ENCODE assay signal across 8 cellular contexts in the genomic region with DNA sequence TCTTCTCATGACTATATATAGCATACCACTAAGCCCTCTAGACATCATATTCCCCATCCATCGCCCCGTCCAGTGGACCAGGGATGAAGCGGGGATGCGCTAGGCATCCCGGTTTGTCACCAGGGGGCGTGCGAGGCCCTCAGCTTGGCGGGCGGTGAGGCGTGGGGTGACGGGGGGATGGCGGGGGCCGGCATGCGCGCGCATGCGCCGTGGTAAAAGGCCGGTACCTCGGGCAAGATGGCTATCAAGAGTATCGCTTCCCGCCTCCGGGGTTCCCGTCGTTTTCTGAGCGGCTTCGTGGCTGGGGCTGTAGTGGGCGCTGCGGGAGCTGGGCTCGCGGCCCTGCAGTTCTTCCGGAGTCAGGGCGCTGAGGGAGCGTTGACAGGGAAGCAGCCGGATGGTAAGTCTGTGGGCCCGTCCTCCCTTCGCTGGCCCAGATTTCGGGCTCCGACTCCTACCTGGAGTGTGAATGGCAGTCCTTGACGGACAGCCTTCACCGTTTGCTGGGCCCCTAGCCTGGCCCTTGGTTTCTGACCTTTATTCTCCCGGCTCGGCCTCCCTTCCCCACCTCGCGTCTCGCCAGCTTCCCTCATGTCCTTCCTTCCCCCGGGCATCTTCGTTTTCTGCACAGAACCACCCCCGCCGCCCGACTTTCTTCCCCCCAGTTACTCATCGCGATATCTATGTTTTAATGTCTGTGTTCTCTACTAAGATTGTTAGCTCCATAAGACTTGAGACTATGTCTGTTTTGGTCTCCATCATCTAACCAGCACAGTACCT. TPM values are rescaled to one million over a fixed set of nuclear protein-coding genes. Genes with fewer than 3 reads are reported as not detected.
A peak's percentile ranks its signal among the peaks of the same experiment; 100 is the strongest.
DNase-seq lines count a peak whose midpoint lies in the region; ATAC-seq and TF ChIP-seq lines count a peak whose summit lies in the region.

A gene with protein sequence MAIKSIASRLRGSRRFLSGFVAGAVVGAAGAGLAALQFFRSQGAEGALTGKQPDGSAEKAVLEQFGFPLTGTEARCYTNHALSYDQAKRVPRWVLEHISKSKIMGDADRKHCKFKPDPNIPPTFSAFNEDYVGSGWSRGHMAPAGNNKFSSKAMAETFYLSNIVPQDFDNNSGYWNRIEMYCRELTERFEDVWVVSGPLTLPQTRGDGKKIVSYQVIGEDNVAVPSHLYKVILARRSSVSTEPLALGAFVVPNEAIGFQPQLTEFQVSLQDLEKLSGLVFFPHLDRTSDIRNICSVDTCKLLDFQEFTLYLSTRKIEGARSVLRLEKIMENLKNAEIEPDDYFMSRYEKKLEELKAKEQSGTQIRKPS (plus strand): TSS at position 210 of the 780 bp plus-strand sequence. CDS start 28 bp downstream, at position 238.

- peak; percentile 81 for TF ChIP-seq CTCF in WERI-Rb-1 (IDR thresholded peaks at IDR 0.05; ENCODE audit: low read depth, low read length)
- TF ChIP-seq CTCF in mammary epithelial cell (conservative IDR thresholded peaks at IDR 0.05 in 1 of 2, IDR thresholded peaks at IDR 0.05 in 1 of 2; ENCODE audit: extremely low read depth in 1 of 2, insufficient read depth in 1 of 2, low read depth in 1 of 2, low read length in 2 of 2) = peak; percentile 49 to 90
- peak; percentile 78 for TF ChIP-seq CTCF in smooth muscle cell (IDR thresholded peaks at IDR 0.05; ENCODE audit: borderline replicate concordance, insufficient read depth, poor library complexity, severe bottlenecking)

- DNase-seq in AG08396 (ENCODE audit: low spot score) (peak; percentile 99), NCI-H2227 (lab: John Stamatoyannopoulos, UW; ENCODE audit: unreplicated experiment) (peak; percentile 93), WERI-Rb-1 (peak; percentile 97), mammary epithelial cell (peak; percentile 85), iPS-NIHi11 (ENCODE audit: low spot score) (peak; percentile 99), smooth muscle cell (lab: John Stamatoyannopoulos, UW; ENCODE audit: unreplicated experiment) (peak; percentile 89)

- intact Hi-C loops in mammary epithelial cell (cut with micrococcal nuclease) = loop anchor here (1.0 to 2.0 kb wide), 5 partner anchors 155 to 534 kb away; no protein-coding TSS in a partner anchor

- H2AFZ ChIP-seq in mammary epithelial cell (ENCODE audit: low read depth, low read length) (peak within 1 kb of the TSS; percentile 99), smooth muscle cell (ENCODE audit: low read depth) (peak within 1 kb of the TSS; percentile 85)

- H3K4me1 ChIP-seq in mammary epithelial cell (ENCODE audit: insufficient read depth, low read length) (no peaks in the 10 kb centered on the region), smooth muscle cell (ENCODE audit: low read depth) (peaks cover 10% of the 10 kb centered on the region)

- TSS peak; percentile 81 for BruUV-seq in mammary epithelial cell (replicated peaks; lab: Mats Ljungman, UMichigan)

- H3K27ac ChIP-seq in WERI-Rb-1 (peak within 1 kb of the TSS; percentile 84), mammary epithelial cell (ENCODE audit: insufficient read depth, low read depth, low read length) (peak within 1 kb of the TSS; percentile 63), smooth muscle cell (ENCODE audit: low read depth) (peak within 1 kb of the TSS; percentile 3)

- H3K36me3 ChIP-seq in WERI-Rb-1 (peaks cover 4% of the 10 kb centered on the region; the same call in 1 of the 2 replicates), mammary epithelial cell (ENCODE audit: insufficient read depth, low read length) (peaks cover 2% of the 10 kb centered on the region), smooth muscle cell (ENCODE audit: low read depth) (peaks cover 3% of the 10 kb centered on the region)

- H3F3A ChIP-seq in smooth muscle cell (ENCODE audit: low read depth) = peaks cover 3% of the 10 kb centered on the region

- CTCF ChIA-PET in mammary epithelial cell (lab: Charles Lee; ENCODE audit: low non-redundant PET) = interaction anchor here (0.6 to 0.7 kb wide), 5 partner anchors 40 to 1223 kb away, joined by 3 to 13 read pairs (median 3); no protein-coding TSS in a partner anchor

- ATAC-seq in GM18907 (IDR thresholded peaks at IDR 0.05; ENCODE audit: unreplicated experiment) (peak; percentile 86), HG03139 (IDR thresholded peaks at IDR 0.05; ENCODE audit: unreplicated experiment) (peak; percentile 92)

- H3K4me2 ChIP-seq in mammary epithelial cell (ENCODE audit: insufficient read depth, low read depth, low read length) = peak within 1 kb of the TSS; percentile 75
- H3K4me2 ChIP-seq in smooth muscle cell = peak within 1 kb of the TSS; percentile 85

- in situ Hi-C loops in mammary epithelial cell (cut with MboI; ENCODE audit: low sequenced_read_pairs in 2 of 2) = loop anchor here (25.0 kb wide), 2 partner anchors 359 to 384 kb away; a partner anchor contains a TSS

- H3K79me2 ChIP-seq in mammary epithelial cell (ENCODE audit: insufficient read depth, low read length) (peaks cover 11% of the 10 kb centered on the region), smooth muscle cell (ENCODE audit: low read depth) (no peaks in the 10 kb centered on the region)

- H3K4me3 ChIP-seq in WERI-Rb-1 (ENCODE audit: low read depth, low read length) = peak within 1 kb of the TSS; percentile 92
- H3K4me3 ChIP-seq in mammary epithelial cell (replicated peaks in 1 of 3; ENCODE audit: insufficient read depth in 1 of 3, low read depth in 2 of 3, low read length in 3 of 3) = peak within 1 kb of the TSS; percentile 79 to 89 (median 81)
- H3K4me3 ChIP-seq in smooth muscle cell = peak within 1 kb of the TSS; percentile 58

- dilution Hi-C loops in mammary epithelial cell (cut with HindIII; ENCODE audit: low sequenced_read_pairs) = no loop called here

- 0% methylated on average over 13 of the region's 53 CpGs for WGBS in mammary epithelial cell (ENCODE audit: low coverage, missing lambda C conversion rate)
- under 1% methylated on average over 50 of the region's 53 CpGs for WGBS in smooth muscle cell (ENCODE audit: low lambda C conversion rate)

- H4K20me1 ChIP-seq in mammary epithelial cell (ENCODE audit: insufficient read depth, low read length) = no peaks in the 10 kb centered on the region
- no peaks in the 10 kb centered on the region for H4K20me1 ChIP-seq in smooth muscle cell (ENCODE audit: low read depth)

- H3K27me3 ChIP-seq in WERI-Rb-1 (ENCODE audit: insufficient read depth, low read depth, severe bottlenecking) (no peaks in the 10 kb centered on the region), mammary epithelial cell (ENCODE audit: insufficient read depth, low read length) (no peaks in the 10 kb centered on the region), smooth muscle cell (ENCODE audit: low read depth) (no peaks in the 10 kb centered on the region)

- H3K9me3 ChIP-seq in WERI-Rb-1 (ENCODE audit: severe bottlenecking) (no peaks in the 10 kb centered on the region), mammary epithelial cell (replicated peaks; ENCODE audit: insufficient read depth, low read length) (no peaks in the 10 kb centered on the region), smooth muscle cell (replicated peaks; ENCODE audit: low read depth) (no peaks in the 10 kb centered on the region)

- peak within 1 kb of the TSS; percentile 82 for H3K9ac ChIP-seq in mammary epithelial cell (ENCODE audit: insufficient read depth, low read length)
- H3K9ac ChIP-seq in smooth muscle cell (ENCODE audit: low read depth) = peak within 1 kb of the TSS; percentile 13

RNA-seq across cellular contexts. Expression of the gene that starts here (rescaled TPM):
- total RNA-seq in mammary epithelial cell = 10 to 100 TPM in 1 of 2 donors, 1 to 10 TPM in 1; 8.0 to 19.9 TPM
- 5.9 TPM for polyA plus RNA-seq in mammary epithelial cell
- 6.2 TPM for polyA minus RNA-seq in mammary epithelial cell
- 5.2 and 7.7 TPM in 2 replicates for total RNA-seq in smooth muscle cell
- 3.9 and 9.4 TPM in 2 replicates for polyA plus RNA-seq in smooth muscle cell

Comparison
In these comparisons a context has a peak if more than half of its experiments do, and no peak if none do; other contexts are left out.
1. Peak in every context shown above with its lines: DNase-seq, ATAC-seq, H3K4me3 ChIP-seq and H3K27ac ChIP-seq.
2. H3K27ac ChIP-seq: peak in every context shown above with its lines; median percentile 84 in WERI-Rb-1; 63 in mammary epithelial cell; 3 in smooth muscle cell.